ENCODE assay signal across 22 cellular contexts in genomic region chr9:135803441-135803840, GRCh38.
DNase-seq lines count a peak whose midpoint lies in the region; ATAC-seq, FAIRE-seq and TF ChIP-seq lines count a peak whose summit lies in the region.
"Had no signal": no experiment of that assay in that cellular context is flagged by ENCODE, and none has a peak within 500 bp of the region (broad histone marks: within the 10 kb centered on the region; RNA-seq: fewer than 3 reads in every experiment).

No MANE protein-coding gene starts in this region.

- no peaks in the 10 kb centered on the region for H3K9me2 ChIP-seq in GM23338 (ENCODE audit: insufficient read depth)

- H4K20me1 ChIP-seq in GM23338 (replicated peaks; ENCODE audit: insufficient read depth): peaks cover 1% of the 10 kb centered on the region; the same call in 1 of the 2 replicates
- peaks cover 12% of the 10 kb centered on the region for H4K20me1 ChIP-seq in astrocyte (ENCODE audit: insufficient read depth, low read length)
- no peaks in the 10 kb centered on the region for H4K20me1 ChIP-seq in neural progenitor cell (ENCODE audit: low read depth)

- H3K27ac Mint-ChIP-seq in activated naive CD8-positive, alpha-beta T cell treated with anti-CD3 and anti-CD28 coated beads for 36 hours: peak overlapping the region; percentile 15
- H3K27ac Mint-ChIP-seq in activated naive CD8-positive, alpha-beta T cell treated with anti-CD3 and anti-CD28 coated beads, Interleukin-2, amount 50 U/mL, for 24 hours: no peak overlapping the region
- H3K27ac Mint-ChIP-seq in GM23338 (peak overlapping the region; percentile 79), astrocyte (ENCODE audit: unreplicated experiment) (peak overlapping the region; percentile 41), neural progenitor cell (peak overlapping the region; percentile 54), natural killer cell (no peak overlapping the region)
- H3K27ac Mint-ChIP-seq: B cell; CD8-positive, alpha-beta T cell had no signal

- DNase-seq in activated naive CD8-positive, alpha-beta T cell treated with anti-CD3 and anti-CD28 coated beads for 36 hours: no peak
- DNase-seq in activated naive CD8-positive, alpha-beta T cell treated with anti-CD3 and anti-CD28 coated beads, Interleukin-2, amount 50 U/mL, for 24 hours: no peak
- DNase-seq in GM23338 (ENCODE audit: low spot score): no peak
- no peak for DNase-seq in astrocyte (ENCODE audit: low read depth)
- DNase-seq in neural progenitor cell (ENCODE audit: low spot score): no peak
- no peak for DNase-seq in esophagus squamous epithelium (lab: John Stamatoyannopoulos, UW)
- no peak for DNase-seq in natural killer cell
- DNase-seq: 8988T; CD8-positive, alpha-beta T cell; COR-L47; DMS 273 treated with DMSO at 0.1 percent for 48 hours; DMS53; DND-41; EL; GM23248; IMR-90 had no signal

- H3F3A ChIP-seq in GM23338 (replicated peaks; ENCODE audit: low read depth) (no peaks in the 10 kb centered on the region), neural progenitor cell (ENCODE audit: low read depth) (peaks cover 5% of the 10 kb centered on the region)

- H3K27ac ChIP-seq in GM23338 (ENCODE audit: low read depth) (no peak overlapping the region), astrocyte (ENCODE audit: low read depth, low read length) (no peak overlapping the region), neural progenitor cell (peak overlapping the region; percentile 53), esophagus squamous epithelium (no peak overlapping the region)
- H3K27ac ChIP-seq: BLaER1 treated with 17β-estradiol and CSF1 and Interleukin-3, amounts not matched to agents 10 nM and 100 nM; GM23248 had no signal

- H3K4me3 ChIP-seq in GM23338: no peak overlapping the region
- H3K4me3 ChIP-seq in astrocyte (ENCODE audit: insufficient read depth, low read depth, low read length): no peak overlapping the region
- no peak overlapping the region for H3K4me3 ChIP-seq in neural progenitor cell
- H3K4me3 ChIP-seq in esophagus squamous epithelium: no peak overlapping the region
- H3K4me3 ChIP-seq: BLaER1 treated with 17β-estradiol and CSF1 and Interleukin-3, amounts not matched to agents 10 nM and 100 nM; GM12878; GM23248 had no signal

- WGBS in esophagus squamous epithelium, 2 donors: 84 to 96% methylated on average over 5 to 9 of the region's 10 CpGs

- FAIRE-seq in astrocyte (lab: Jason Lieb, UNC): no peak
- FAIRE-seq: GM12878, GM19239, HTR-8/SVneo had no signal

- no peak overlapping the region for H3K9ac ChIP-seq in astrocyte (ENCODE audit: low read length)
- H3K9ac ChIP-seq in neural progenitor cell: no peak overlapping the region
- H3K9ac ChIP-seq: BLaER1 treated with 17β-estradiol and CSF1 and Interleukin-3, amounts not matched to agents 10 nM and 100 nM; GM23248 had no signal

- H3K27me3 ChIP-seq in GM23338 (ENCODE audit: insufficient read depth) (no peaks in the 10 kb centered on the region), astrocyte (ENCODE audit: insufficient read depth, low read length) (no peaks in the 10 kb centered on the region), neural progenitor cell (no peaks in the 10 kb centered on the region), esophagus squamous epithelium (no peaks in the 10 kb centered on the region)
- H3K27me3 ChIP-seq: BLaER1 treated with 17β-estradiol and CSF1 and Interleukin-3, amounts not matched to agents 10 nM and 100 nM had no signal

- H3K79me2 ChIP-seq in GM23338 (replicated peaks; ENCODE audit: insufficient read depth) (no peaks in the 10 kb centered on the region), astrocyte (ENCODE audit: insufficient read depth, low read length) (no peaks in the 10 kb centered on the region), neural progenitor cell (ENCODE audit: low read depth) (no peaks in the 10 kb centered on the region)

- TF ChIP-seq POLR2A in esophagus squamous epithelium (IDR thresholded peaks at IDR 0.05): no peak

- intact Hi-C loops in esophagus squamous epithelium (cut with DNase I): no loop called here
- intact Hi-C loops in natural killer cell (cut with micrococcal nuclease): no loop called here

- H3K4me1 Mint-ChIP-seq in activated naive CD8-positive, alpha-beta T cell treated with anti-CD3 and anti-CD28 coated beads for 36 hours: peaks cover 4% of the 10 kb centered on the region
- H3K4me1 Mint-ChIP-seq in activated naive CD8-positive, alpha-beta T cell treated with anti-CD3 and anti-CD28 coated beads, Interleukin-2, amount 50 U/mL, for 24 hours: peaks cover 6% of the 10 kb centered on the region
- H3K4me1 Mint-ChIP-seq in GM23338 (peaks cover 15% of the 10 kb centered on the region), astrocyte (ENCODE audit: low read depth, unreplicated experiment) (peaks cover 16% of the 10 kb centered on the region), neural progenitor cell (peaks cover 7% of the 10 kb centered on the region), natural killer cell (peaks cover 35% of the 10 kb centered on the region in 2 donors)
- H3K4me1 Mint-ChIP-seq: B cell had no signal

- H3K9me3 ChIP-seq in astrocyte (ENCODE audit: insufficient read depth, low read depth, low read length): no peaks in the 10 kb centered on the region
- H3K9me3 ChIP-seq in neural progenitor cell (ENCODE audit: low read depth): no peaks in the 10 kb centered on the region
- no peaks in the 10 kb centered on the region for H3K9me3 ChIP-seq in esophagus squamous epithelium

- H3K36me3 ChIP-seq in GM23338 (ENCODE audit: insufficient read depth) (no peaks in the 10 kb centered on the region), astrocyte (ENCODE audit: insufficient read depth, low read length) (no peaks in the 10 kb centered on the region), neural progenitor cell (no peaks in the 10 kb centered on the region), esophagus squamous epithelium (peaks cover 0 to 10% (median 0%) of the 10 kb centered on the region in 3 donors)

- no peak for TF ChIP-seq CTCF in GM23338 (conservative IDR thresholded peaks at IDR 0.05; ENCODE audit: low read depth in 2 of 2)
- no peak for TF ChIP-seq CTCF in astrocyte (IDR thresholded peaks at IDR 0.05; ENCODE audit: insufficient read depth, low read depth, low read length)
- TF ChIP-seq CTCF in neural progenitor cell (IDR thresholded peaks at IDR 0.05): no peak
- TF ChIP-seq CTCF in esophagus squamous epithelium (IDR thresholded peaks at IDR 0.05): no peak
- no peak for TF ChIP-seq CTCF in natural killer cell (IDR thresholded peaks at IDR 0.05)

- H3K4me1 ChIP-seq in GM23338 (ENCODE audit: insufficient read depth): no peaks in the 10 kb centered on the region
- peaks cover 3% of the 10 kb centered on the region for H3K4me1 ChIP-seq in astrocyte (ENCODE audit: insufficient read depth, low read length)
- peaks cover 8% of the 10 kb centered on the region for H3K4me1 ChIP-seq in neural progenitor cell
- no peaks in the 10 kb centered on the region for H3K4me1 ChIP-seq in esophagus squamous epithelium

- no peaks in the 10 kb centered on the region for H3K9me3 Mint-ChIP-seq in activated naive CD8-positive, alpha-beta T cell treated with anti-CD3 and anti-CD28 coated beads for 36 hours
- no peaks in the 10 kb centered on the region for H3K9me3 Mint-ChIP-seq in activated naive CD8-positive, alpha-beta T cell treated with anti-CD3 and anti-CD28 coated beads, Interleukin-2, amount 50 U/mL, for 24 hours
- H3K9me3 Mint-ChIP-seq in GM23338: no peaks in the 10 kb centered on the region
- peaks cover 2% of the 10 kb centered on the region for H3K9me3 Mint-ChIP-seq in astrocyte (ENCODE audit: unreplicated experiment)
- H3K9me3 Mint-ChIP-seq in neural progenitor cell: no peaks in the 10 kb centered on the region
- no peaks in the 10 kb centered on the region for H3K9me3 Mint-ChIP-seq in natural killer cell
- H3K9me3 Mint-ChIP-seq: CD8-positive, alpha-beta T cell had no signal

- no peaks in the 10 kb centered on the region for H3K36me3 Mint-ChIP-seq in activated naive CD8-positive, alpha-beta T cell treated with anti-CD3 and anti-CD28 coated beads for 36 hours
- H3K36me3 Mint-ChIP-seq in activated naive CD8-positive, alpha-beta T cell treated with anti-CD3 and anti-CD28 coated beads, Interleukin-2, amount 50 U/mL, for 24 hours (ENCODE audit: low read depth): no peaks in the 10 kb centered on the region
- H3K36me3 Mint-ChIP-seq in GM23338 (ENCODE audit: low read depth): no peaks in the 10 kb centered on the region
- no peaks in the 10 kb centered on the region for H3K36me3 Mint-ChIP-seq in astrocyte (ENCODE audit: low read depth, unreplicated experiment)
- H3K36me3 Mint-ChIP-seq in neural progenitor cell: peaks cover 6% of the 10 kb centered on the region
- H3K36me3 Mint-ChIP-seq in natural killer cell: no peaks in the 10 kb centered on the region

- H2AFZ ChIP-seq in GM23338: no peak overlapping the region
- no peak overlapping the region for H2AFZ ChIP-seq in astrocyte (ENCODE audit: low read depth, low read length)
- no peak overlapping the region for H2AFZ ChIP-seq in neural progenitor cell (replicated peaks)
- H2AFZ ChIP-seq: GM23248 had no signal

- no peak for ATAC-seq in activated naive CD8-positive, alpha-beta T cell treated with anti-CD3 and anti-CD28 coated beads, Interleukin-2, amount 50 U/mL, for 24 hours
- no peak for ATAC-seq in GM23338
- no peak for ATAC-seq in natural killer cell
- ATAC-seq in GM18519 (IDR thresholded peaks at IDR 0.05; ENCODE audit: low FRiP score, unreplicated experiment): no peak
- ATAC-seq: CD8-positive, alpha-beta T cell; GM12878 had no signal

- no peaks in the 10 kb centered on the region for H3K27me3 Mint-ChIP-seq in activated naive CD8-positive, alpha-beta T cell treated with anti-CD3 and anti-CD28 coated beads for 36 hours
- H3K27me3 Mint-ChIP-seq in activated naive CD8-positive, alpha-beta T cell treated with anti-CD3 and anti-CD28 coated beads, Interleukin-2, amount 50 U/mL, for 24 hours: no peaks in the 10 kb centered on the region
- peaks cover 11% of the 10 kb centered on the region for H3K27me3 Mint-ChIP-seq in GM23338 (ENCODE audit: insufficient read depth, low read depth, poor library complexity)
- H3K27me3 Mint-ChIP-seq in astrocyte (ENCODE audit: low read depth, unreplicated experiment): peaks cover 3% of the 10 kb centered on the region
- H3K27me3 Mint-ChIP-seq in neural progenitor cell (ENCODE audit: insufficient read depth, low read depth): no peaks in the 10 kb centered on the region
- peaks cover 0 to 1% of the 10 kb centered on the region in 2 donors for H3K27me3 Mint-ChIP-seq in natural killer cell (ENCODE audit: low read depth in 2 of 2)
- H3K27me3 Mint-ChIP-seq: B cell had no signal

- H3K4me3 Mint-ChIP-seq in activated naive CD8-positive, alpha-beta T cell treated with anti-CD3 and anti-CD28 coated beads for 36 hours: no peak overlapping the region
- H3K4me3 Mint-ChIP-seq in activated naive CD8-positive, alpha-beta T cell treated with anti-CD3 and anti-CD28 coated beads, Interleukin-2, amount 50 U/mL, for 24 hours: no peak overlapping the region
- H3K4me3 Mint-ChIP-seq in GM23338 (no peak overlapping the region), astrocyte (ENCODE audit: unreplicated experiment) (no peak overlapping the region), neural progenitor cell (no peak overlapping the region), natural killer cell (no peak overlapping the region)
- H3K4me3 Mint-ChIP-seq: B cell; CD8-positive, alpha-beta T cell had no signal

- H3K4me2 ChIP-seq in GM23338 (no peak overlapping the region), astrocyte (ENCODE audit: low read length) (no peak overlapping the region), neural progenitor cell (no peak overlapping the region)
- H3K4me2 ChIP-seq: BLaER1 treated with 17β-estradiol and CSF1 and Interleukin-3, amounts not matched to agents 10 nM and 100 nM had no signal

Comparison
In these comparisons a context has a peak if more than half of its experiments do, and no peak if none do; other contexts are left out.
1. H3K27ac Mint-ChIP-seq: peak in activated naive CD8-positive, alpha-beta T cell treated with anti-CD3 and anti-CD28 coated beads for 36 hours (single experiment), GM23338 (single experiment), astrocyte (single experiment) and neural progenitor cell (single experiment); none in activated naive CD8-positive, alpha-beta T cell treated with anti-CD3 and anti-CD28 coated beads, Interleukin-2, amount 50 U/mL, for 24 hours (single experiment) and natural killer cell (0 of 2).